Comparison of ENCODE assay signal across 1 cellular context in the genomic region with DNA sequence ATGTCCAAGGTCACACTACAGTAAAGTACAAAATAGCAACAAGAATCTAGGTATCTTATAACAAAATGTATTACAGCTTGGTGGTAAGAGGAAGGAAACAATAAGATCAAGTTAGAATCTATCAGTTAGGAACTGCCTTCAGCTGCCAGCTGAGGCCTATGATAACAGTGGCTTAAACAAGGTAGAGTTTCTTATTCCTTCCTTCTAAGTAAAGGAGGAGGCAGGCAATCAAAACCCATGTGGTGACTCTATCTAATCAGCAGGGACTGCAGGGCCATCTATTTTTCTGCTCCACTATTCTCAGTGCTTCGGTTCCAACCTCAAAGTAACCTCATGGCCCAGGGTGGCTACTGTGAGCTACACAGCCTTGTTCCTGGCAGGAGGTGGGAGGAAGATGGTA.
TF ChIP-seq lines count a peak whose summit lies in the region.

No MANE protein-coding gene starts in this region.

TF ChIP-seq in HCT116, 20 proteins besides CTCF, POLR2A, EP300 and RAD21:
- TF ChIP-seq SIN3A (IDR thresholded peaks at IDR 0.05; ENCODE audit: low read depth) (no peak), SRF (IDR thresholded peaks at IDR 0.05; ENCODE audit: low read depth) (no peak), JUND (IDR thresholded peaks at IDR 0.05) (no peak), FOSL1 (IDR thresholded peaks at IDR 0.05; ENCODE audit: low read depth) (no peak), EZH2 (IDR thresholded peaks at IDR 0.05) (no peak), EZH2phosphoT487 (IDR thresholded peaks at IDR 0.05; ENCODE audit: borderline replicate concordance) (no peak), CEBPB (IDR thresholded peaks at IDR 0.05; ENCODE audit: low read depth) (no peak), ZFX (IDR thresholded peaks at IDR 0.05) (no peak), ZNF274 (IDR thresholded peaks at IDR 0.05; ENCODE audit: low read depth, low read length) (no peak), CBX3 (IDR thresholded peaks at IDR 0.05; ENCODE audit: low read depth) (no peak)
- TF ChIP-seq, protein P1, sequence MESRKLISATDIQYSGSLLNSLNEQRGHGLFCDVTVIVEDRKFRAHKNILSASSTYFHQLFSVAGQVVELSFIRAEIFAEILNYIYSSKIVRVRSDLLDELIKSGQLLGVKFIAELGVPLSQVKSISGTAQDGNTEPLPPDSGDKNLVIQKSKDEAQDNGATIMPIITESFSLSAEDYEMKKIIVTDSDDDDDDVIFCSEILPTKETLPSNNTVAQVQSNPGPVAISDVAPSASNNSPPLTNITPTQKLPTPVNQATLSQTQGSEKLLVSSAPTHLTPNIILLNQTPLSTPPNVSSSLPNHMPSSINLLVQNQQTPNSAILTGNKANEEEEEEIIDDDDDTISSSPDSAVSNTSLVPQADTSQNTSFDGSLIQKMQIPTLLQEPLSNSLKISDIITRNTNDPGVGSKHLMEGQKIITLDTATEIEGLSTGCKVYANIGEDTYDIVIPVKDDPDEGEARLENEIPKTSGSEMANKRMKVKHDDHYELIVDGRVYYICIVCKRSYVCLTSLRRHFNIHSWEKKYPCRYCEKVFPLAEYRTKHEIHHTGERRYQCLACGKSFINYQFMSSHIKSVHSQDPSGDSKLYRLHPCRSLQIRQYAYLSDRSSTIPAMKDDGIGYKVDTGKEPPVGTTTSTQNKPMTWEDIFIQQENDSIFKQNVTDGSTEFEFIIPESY (IDR thresholded peaks at IDR 0.05; ENCODE audit: extremely low read depth, insufficient replicate concordance, low read length) = no peak
- TF ChIP-seq, protein P2, sequence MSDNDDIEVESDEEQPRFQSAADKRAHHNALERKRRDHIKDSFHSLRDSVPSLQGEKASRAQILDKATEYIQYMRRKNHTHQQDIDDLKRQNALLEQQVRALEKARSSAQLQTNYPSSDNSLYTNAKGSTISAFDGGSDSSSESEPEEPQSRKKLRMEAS (IDR thresholded peaks at IDR 0.05) = no peak
